Comparison of ENCODE assay signal across 13 cellular contexts in genomic region chr17:71828182-71828596, GRCh38.
DNase-seq lines count a peak whose midpoint lies in the region; ATAC-seq and TF ChIP-seq lines count a peak whose summit lies in the region.
"Had no signal": no experiment of that assay in that cellular context is flagged by ENCODE, and none has a peak within 500 bp of the region (broad histone marks: within the 10 kb centered on the region; RNA-seq: fewer than 3 reads in every experiment).

No MANE protein-coding gene starts in this region.

- DNase-seq in D341Med (ENCODE audit: low spot score) (peak; percentile 38), NCI-H1694 treated with DMSO at 0.1 percent for 48 hours (lab: John Stamatoyannopoulos, UW) (peak; percentile 49), midbrain (lab: John Stamatoyannopoulos, UW) (peak; percentile 71), lower lobe of right lung (no peak), SHP77 (lab: John Stamatoyannopoulos, UW) (no peak)
- DNase-seq in stimulated activated naive CD4-positive, alpha-beta T cell (lab: John Stamatoyannopoulos, UW), result no peak
- DNase-seq: CD4-positive, CD25-positive, alpha-beta regulatory T cell; effector memory CD8-positive, alpha-beta T cell had no signal

- intact Hi-C loops in lower lobe of right lung (cut with DNase I), result no loop called here

- H3K27me3 Mint-ChIP-seq in brain, result no peaks in the 10 kb centered on the region
- H3K27me3 Mint-ChIP-seq: CD4-positive, CD25-positive, alpha-beta regulatory T cell; IgD-negative memory B cell had no signal

- H3K4me3 Mint-ChIP-seq in brain, result peak overlapping the region; percentile 59 to 74 (median 65)
- H3K4me3 Mint-ChIP-seq: CD4-positive, CD25-positive, alpha-beta regulatory T cell; effector memory CD8-positive, alpha-beta T cell; IgD-negative memory B cell had no signal

- TF ChIP-seq CTCF in brain (conservative IDR thresholded peaks at IDR 0.05) (no peak), lower lobe of right lung (IDR thresholded peaks at IDR 0.05) (no peak)

- ATAC-seq in lower lobe of right lung, result no peak
- ATAC-seq in HG02642 (IDR thresholded peaks at IDR 0.05; ENCODE audit: poor library complexity, unreplicated experiment), result no peak
- ATAC-seq: effector memory CD8-positive, alpha-beta T cell had no signal

- H3K4me1 Mint-ChIP-seq in brain, result peaks cover 88% of the 10 kb centered on the region
- H3K4me1 Mint-ChIP-seq: CD4-positive, CD25-positive, alpha-beta regulatory T cell; IgD-negative memory B cell had no signal

- H3K27ac ChIP-seq in lower lobe of right lung, result no peak overlapping the region
- H3K27ac ChIP-seq: SJSA1 had no signal

- H3K27ac Mint-ChIP-seq in brain, result peak overlapping the region; percentile 82 to 98 (median 92)
- H3K27ac Mint-ChIP-seq: CD4-positive, CD25-positive, alpha-beta regulatory T cell; effector memory CD8-positive, alpha-beta T cell; IgD-negative memory B cell had no signal

- H3K36me3 ChIP-seq in lower lobe of right lung, result no peaks in the 10 kb centered on the region
- H3K36me3 ChIP-seq: SJSA1 had no signal

- peaks cover 4% of the 10 kb centered on the region for H3K27me3 ChIP-seq in lower lobe of right lung (ENCODE audit: low read depth)
- H3K27me3 ChIP-seq: SJSA1 had no signal

- H3K4me1 ChIP-seq in lower lobe of right lung, result no peaks in the 10 kb centered on the region
- H3K4me1 ChIP-seq: SJSA1 had no signal

- no peaks in the 10 kb centered on the region for H3K9me3 Mint-ChIP-seq in brain

- H3K36me3 Mint-ChIP-seq in brain, result no peaks in the 10 kb centered on the region
- H3K36me3 Mint-ChIP-seq: CD4-positive, CD25-positive, alpha-beta regulatory T cell; IgD-negative memory B cell had no signal

- H3K9me3 ChIP-seq in lower lobe of right lung, result no peaks in the 10 kb centered on the region
- H3K9me3 ChIP-seq: SJSA1 had no signal

- H3K4me3 ChIP-seq in lower lobe of right lung, result no peak overlapping the region
- H3K4me3 ChIP-seq: lung, SJSA1 had no signal

Comparison
In these comparisons a context has a peak if more than half of its experiments do, and no peak if none do; other contexts are left out.
1. DNase-seq: peak in D341Med (single experiment), NCI-H1694 treated with DMSO at 0.1 percent for 48 hours (single experiment) and midbrain (single experiment); none in lower lobe of right lung (single experiment), SHP77 (0 of 2) and stimulated activated naive CD4-positive, alpha-beta T cell (0 of 6).